In the genomic region with DNA sequence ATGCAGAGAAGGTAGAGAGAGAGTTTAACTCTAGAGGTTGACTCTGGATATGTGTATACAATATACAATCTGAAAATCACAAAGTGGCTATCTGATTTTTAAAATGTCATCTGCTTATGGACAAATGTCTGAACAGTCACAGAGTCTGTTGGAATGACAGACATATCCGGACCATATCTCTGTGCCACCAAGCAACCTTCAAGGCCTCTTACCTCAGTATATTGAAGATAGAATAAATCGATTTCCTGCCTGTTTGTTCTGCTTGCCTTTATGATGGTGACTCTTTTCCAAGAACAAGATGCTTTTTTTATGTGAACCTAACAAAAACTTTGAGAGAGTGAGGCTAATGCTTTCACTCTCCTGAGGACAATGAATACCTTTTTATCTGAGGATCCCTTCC, we compare ENCODE assay signal across 1 cellular context.
TF ChIP-seq lines count a peak whose summit lies in the region.

No MANE protein-coding gene starts in this region.

TF ChIP-seq in HCT116, 20 proteins besides CTCF, POLR2A, EP300 and RAD21 (continued from another document):
- no peak for TF ChIP-seq ZFX (IDR thresholded peaks at IDR 0.05)
- no peak for TF ChIP-seq EZH2phosphoT487 (IDR thresholded peaks at IDR 0.05; ENCODE audit: borderline replicate concordance)
- TF ChIP-seq FOSL1 (IDR thresholded peaks at IDR 0.05; ENCODE audit: low read depth), result no peak
- TF ChIP-seq MAX (IDR thresholded peaks at IDR 0.05), result no peak
- TF ChIP-seq SRF (IDR thresholded peaks at IDR 0.05; ENCODE audit: low read depth), result no peak
- TF ChIP-seq EGR1 (IDR thresholded peaks at IDR 0.05; ENCODE audit: low read depth), result no peak
